ENCODE assay signal across 28 cellular contexts in genomic region chr16:65409505-65409904, GRCh38.
DNase-seq lines count a peak whose midpoint lies in the region; ATAC-seq, FAIRE-seq and TF ChIP-seq lines count a peak whose summit lies in the region.
"Had no signal": no experiment of that assay in that cellular context is flagged by ENCODE, and none has a peak within 500 bp of the region (broad histone marks: within the 10 kb centered on the region; RNA-seq: fewer than 3 reads in every experiment).

No MANE protein-coding gene starts in this region.

- FAIRE-seq in endothelial cell of umbilical vein (lab: Jason Lieb, UNC), result no peak
- FAIRE-seq: GM18507, kidney, TTC549 had no signal

- TF ChIP-seq CTCF in endothelial cell of umbilical vein (IDR thresholded peaks at IDR 0.05; ENCODE audit: extremely low read depth in 1 of 2, insufficient read depth in 1 of 2, low read depth in 1 of 2, low read length in 2 of 2), result no peak
- TF ChIP-seq CTCF in BE2C (IDR thresholded peaks at IDR 0.05; ENCODE audit: low read depth, low read length), result no peak

- POLR2A ChIA-PET in endothelial cell of umbilical vein (lab: Charles Lee), result no interaction called here

- dilution Hi-C loops in endothelial cell of umbilical vein (cut with MboI; ENCODE audit: extremely low pct_ligation_motif_present, low sequenced_read_pairs), result no loop called here

- no peaks in the 10 kb centered on the region for H4K20me1 ChIP-seq in endothelial cell of umbilical vein (replicated peaks; ENCODE audit: control insufficient read depth, extremely low read depth, insufficient read depth, low read length)
- H4K20me1 ChIP-seq: BLaER1 treated with 17β-estradiol and CSF1 and Interleukin-3, amounts not matched to agents 10 nM and 100 nM had no signal

- H3K4me1 ChIP-seq in endothelial cell of umbilical vein (ENCODE audit: control insufficient read depth, extremely low read depth, insufficient read depth, low read length), result peaks cover 3% of the 10 kb centered on the region
- H3K4me1 ChIP-seq in BE2C, result peaks cover 1% of the 10 kb centered on the region; the same call in 1 of the 2 replicates
- H3K4me1 ChIP-seq: esophagus muscularis mucosa, lower lobe of right lung had no signal

- H3K27ac Mint-ChIP-seq in natural killer cell treated with Interleukin-12 subunit alpha and Interleukin-12 subunit beta and Interleukin-15 and Interleukin-18, amount 100 ng/mL, for 72 hours, result no peak overlapping the region
- H3K27ac Mint-ChIP-seq: activated CD4-positive, alpha-beta memory T cell treated with anti-CD3 and anti-CD28 coated beads for 36 hours; activated naive CD4-positive, alpha-beta T cell treated with anti-CD3 and anti-CD28 coated beads, Interleukin-2, amount 10 ng/mL, durations not matched to agents 7 days and 5 days; nephron progenitor cell; stimulated activated naive CD8-positive, alpha-beta T cell treated with anti-CD3 and anti-CD28 coated beads, Interleukin-15, Interleukin-2, amounts not matched to agents 100 ng/mL and 50 ng/mL, for 24 hours had no signal

- no peak overlapping the region for H3K27ac ChIP-seq in endothelial cell of umbilical vein (ENCODE audit: insufficient read depth, low read depth, low read length)
- H3K27ac ChIP-seq: BLaER1 treated with 17β-estradiol and CSF1 and Interleukin-3, amounts not matched to agents 10 nM and 100 nM; cardiac muscle cell; esophagus muscularis mucosa; lower lobe of right lung; ovary; skin epidermis had no signal

- H3K27me3 Mint-ChIP-seq in natural killer cell treated with Interleukin-12 subunit alpha and Interleukin-12 subunit beta and Interleukin-15 and Interleukin-18, amount 100 ng/mL, for 72 hours, result no peaks in the 10 kb centered on the region
- H3K27me3 Mint-ChIP-seq: activated CD4-positive, alpha-beta memory T cell treated with anti-CD3 and anti-CD28 coated beads for 36 hours; activated naive CD4-positive, alpha-beta T cell treated with anti-CD3 and anti-CD28 coated beads, Interleukin-2, amount 10 ng/mL, durations not matched to agents 7 days and 5 days; stimulated activated naive CD8-positive, alpha-beta T cell treated with anti-CD3 and anti-CD28 coated beads, Interleukin-15, Interleukin-2, amounts not matched to agents 100 ng/mL and 50 ng/mL, for 24 hours had no signal

- H3K79me2 ChIP-seq in endothelial cell of umbilical vein (ENCODE audit: control insufficient read depth, insufficient read depth, low read length), result no peaks in the 10 kb centered on the region

- no peak overlapping the region for H3K4me2 ChIP-seq in endothelial cell of umbilical vein (ENCODE audit: insufficient read depth, low read length)
- H3K4me2 ChIP-seq: BLaER1 treated with 17β-estradiol and CSF1 and Interleukin-3, amounts not matched to agents 10 nM and 100 nM had no signal

- no peak overlapping the region for H3K4me3 Mint-ChIP-seq in natural killer cell treated with Interleukin-12 subunit alpha and Interleukin-12 subunit beta and Interleukin-15 and Interleukin-18, amount 100 ng/mL, for 72 hours
- H3K4me3 Mint-ChIP-seq: activated CD4-positive, alpha-beta memory T cell treated with anti-CD3 and anti-CD28 coated beads for 36 hours; activated naive CD4-positive, alpha-beta T cell treated with anti-CD3 and anti-CD28 coated beads, Interleukin-2, amount 10 ng/mL, durations not matched to agents 7 days and 5 days; nephron progenitor cell; stimulated activated naive CD8-positive, alpha-beta T cell treated with anti-CD3 and anti-CD28 coated beads, Interleukin-15, Interleukin-2, amounts not matched to agents 100 ng/mL and 50 ng/mL, for 24 hours had no signal

- H3K36me3 ChIP-seq in endothelial cell of umbilical vein (ENCODE audit: control insufficient read depth in 2 of 2, extremely low read depth in 1 of 2, insufficient read depth in 2 of 2, low read length in 2 of 2), result no peaks in the 10 kb centered on the region
- no peaks in the 10 kb centered on the region for H3K36me3 ChIP-seq in BE2C
- H3K36me3 ChIP-seq: BLaER1 treated with 17β-estradiol and CSF1 and Interleukin-3, amounts not matched to agents 10 nM and 100 nM; cardiac muscle cell; esophagus muscularis mucosa; lower lobe of right lung; ovary had no signal

- no peak for ATAC-seq in natural killer cell treated with Interleukin-12 subunit alpha and Interleukin-12 subunit beta and Interleukin-15 and Interleukin-18, amount 100 ng/mL, for 72 hours
- no peak for ATAC-seq in GM18907 (IDR thresholded peaks at IDR 0.05; ENCODE audit: unreplicated experiment)

- H3K36me3 Mint-ChIP-seq in natural killer cell treated with Interleukin-12 subunit alpha and Interleukin-12 subunit beta and Interleukin-15 and Interleukin-18, amount 100 ng/mL, for 72 hours, result no peaks in the 10 kb centered on the region
- H3K36me3 Mint-ChIP-seq: activated CD4-positive, alpha-beta memory T cell treated with anti-CD3 and anti-CD28 coated beads for 36 hours; activated naive CD4-positive, alpha-beta T cell treated with anti-CD3 and anti-CD28 coated beads, Interleukin-2, amount 10 ng/mL, durations not matched to agents 7 days and 5 days had no signal

- no peaks in the 10 kb centered on the region for H3K4me1 Mint-ChIP-seq in natural killer cell treated with Interleukin-12 subunit alpha and Interleukin-12 subunit beta and Interleukin-15 and Interleukin-18, amount 100 ng/mL, for 72 hours (ENCODE audit: low read depth in 2 of 2)
- H3K4me1 Mint-ChIP-seq: activated naive CD4-positive, alpha-beta T cell treated with anti-CD3 and anti-CD28 coated beads, Interleukin-2, amount 10 ng/mL, durations not matched to agents 7 days and 5 days had no signal

- H3K4me3 ChIP-seq in endothelial cell of umbilical vein (replicated peaks in 1 of 3; ENCODE audit: insufficient read depth in 1 of 3, low read depth in 1 of 3, low read length in 3 of 3) (no peak overlapping the region), BE2C (ENCODE audit: low read depth, low read length) (no peak overlapping the region)
- H3K4me3 ChIP-seq: BLaER1 treated with 17β-estradiol and CSF1 and Interleukin-3, amounts not matched to agents 10 nM and 100 nM; cardiac muscle cell; esophagus muscularis mucosa; lower lobe of right lung; ovary; skin epidermis had no signal

- H3K9ac ChIP-seq in endothelial cell of umbilical vein (replicated peaks; ENCODE audit: extremely low read depth, insufficient read depth, low read length), result no peak overlapping the region
- H3K9ac ChIP-seq: BLaER1 treated with 17β-estradiol and CSF1 and Interleukin-3, amounts not matched to agents 10 nM and 100 nM had no signal

- H3K9me3 ChIP-seq in endothelial cell of umbilical vein (replicated peaks; ENCODE audit: control insufficient read depth, insufficient read depth, low read length) (no peaks in the 10 kb centered on the region), BE2C (no peaks in the 10 kb centered on the region)
- H3K9me3 ChIP-seq: BLaER1 treated with 17β-estradiol and CSF1 and Interleukin-3, amounts not matched to agents 10 nM and 100 nM; esophagus muscularis mucosa; lower lobe of right lung; ovary had no signal

- DNase-seq in Daoy (ENCODE audit: low read depth), result peak; percentile 58
- peak; percentile 53 for DNase-seq in NCI-H226
- peak; percentile 6 for DNase-seq in endothelial cell of umbilical vein (ENCODE audit: low read depth, low spot score)
- DNase-seq in kidney tubule cell (ENCODE audit: low spot score), result peak; percentile 15
- DNase-seq in natural killer cell treated with Interleukin-12 subunit alpha and Interleukin-12 subunit beta and Interleukin-15 and Interleukin-18, amount 100 ng/mL, for 72 hours (ENCODE audit: low spot score), result no peak
- DNase-seq in BE2C, result no peak
- no peak for DNase-seq in AG08396 (ENCODE audit: low spot score)
- DNase-seq: activated CD4-positive, alpha-beta memory T cell treated with anti-CD3 and anti-CD28 coated beads for 36 hours; activated CD4-positive, CD25-positive, alpha-beta regulatory T cell treated with anti-CD3 and anti-CD28 coated beads, Interleukin-2, amount 50 U/mL, for 72 hours; activated CD8-positive, alpha-beta memory T cell treated with anti-CD3 and anti-CD28 coated beads, Interleukin-2, amount 50 U/mL, for 48 hours; activated naive CD4-positive, alpha-beta T cell treated with anti-CD3 and anti-CD28 coated beads, Interleukin-2, amount 10 ng/mL, durations not matched to agents 7 days and 5 days; amniotic stem cell; Karpas-422; kidney; lower lobe of right lung; NCI-H1694; NCI-H524 treated with DMSO at 0.1 percent for 48 hours; nephron progenitor cell; ovary; T-helper 1 cell had no signal

- no TSS peak for BruUV-seq in endothelial cell of umbilical vein (replicated peaks; lab: Mats Ljungman, UMichigan)

- no peaks in the 10 kb centered on the region for H3K9me1 ChIP-seq in endothelial cell of umbilical vein (replicated peaks; ENCODE audit: control insufficient read depth, extremely low read depth, insufficient read depth, low read length)

- no peaks in the 10 kb centered on the region for H3K9me3 Mint-ChIP-seq in natural killer cell treated with Interleukin-12 subunit alpha and Interleukin-12 subunit beta and Interleukin-15 and Interleukin-18, amount 100 ng/mL, for 72 hours
- H3K9me3 Mint-ChIP-seq: activated CD4-positive, alpha-beta memory T cell treated with anti-CD3 and anti-CD28 coated beads for 36 hours; nephron progenitor cell; stimulated activated naive CD8-positive, alpha-beta T cell treated with anti-CD3 and anti-CD28 coated beads, Interleukin-15, Interleukin-2, amounts not matched to agents 100 ng/mL and 50 ng/mL, for 24 hours had no signal

- H2AFZ ChIP-seq in endothelial cell of umbilical vein (ENCODE audit: low read depth, low read length), result no peak overlapping the region

- intact Hi-C loops in endothelial cell of umbilical vein (cut with micrococcal nuclease), result no loop called here

- CTCF ChIA-PET in endothelial cell of umbilical vein (lab: Charles Lee), result no interaction called here

- H3K27me3 ChIP-seq in endothelial cell of umbilical vein (ENCODE audit: control insufficient read depth in 2 of 2, insufficient read depth in 2 of 2, low read length in 2 of 2), result no peaks in the 10 kb centered on the region
- H3K27me3 ChIP-seq in BE2C, result no peaks in the 10 kb centered on the region
- H3K27me3 ChIP-seq: BLaER1 treated with 17β-estradiol and CSF1 and Interleukin-3, amounts not matched to agents 10 nM and 100 nM; cardiac muscle cell; esophagus muscularis mucosa; ovary had no signal

- no peak for TF ChIP-seq POLR2A in endothelial cell of umbilical vein (IDR thresholded peaks at IDR 0.05; ENCODE audit: low read depth, low read length)

TF ChIP-seq in endothelial cell of umbilical vein, 7 proteins besides CTCF, POLR2A, EP300 and RAD21 (continues in another document):
- TF ChIP-seq FOS (IDR thresholded peaks at IDR 0.05; ENCODE audit: borderline replicate concordance, insufficient read depth, low read length), result peak; percentile 34
- no peak for TF ChIP-seq MYC (IDR thresholded peaks at IDR 0.05; ENCODE audit: low read depth, low read length)
- no peak for TF ChIP-seq GATA2 (IDR thresholded peaks at IDR 0.05; ENCODE audit: insufficient read depth, insufficient read length, low read depth, low read length)
- TF ChIP-seq, protein P1, sequence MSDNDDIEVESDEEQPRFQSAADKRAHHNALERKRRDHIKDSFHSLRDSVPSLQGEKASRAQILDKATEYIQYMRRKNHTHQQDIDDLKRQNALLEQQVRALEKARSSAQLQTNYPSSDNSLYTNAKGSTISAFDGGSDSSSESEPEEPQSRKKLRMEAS (IDR thresholded peaks at IDR 0.05; ENCODE audit: insufficient read depth, insufficient read length), result no peak
- no peak for TF ChIP-seq EZH2 (IDR thresholded peaks at IDR 0.05; ENCODE audit: borderline replicate concordance, low read depth, low read length, severe bottlenecking)

Comparison
In these comparisons a context has a peak if more than half of its experiments do, and no peak if none do; other contexts are left out.
1. DNase-seq: peak in Daoy (single experiment), NCI-H226 (single experiment), endothelial cell of umbilical vein (single experiment) and kidney tubule cell (single experiment); none in natural killer cell treated with Interleukin-12 subunit alpha and Interleukin-12 subunit beta and Interleukin-15 and Interleukin-18, amount 100 ng/mL, for 72 hours (single experiment), BE2C (single experiment) and AG08396 (single experiment).